Comparison of ENCODE assay signal across 21 cellular contexts in the genomic region with DNA sequence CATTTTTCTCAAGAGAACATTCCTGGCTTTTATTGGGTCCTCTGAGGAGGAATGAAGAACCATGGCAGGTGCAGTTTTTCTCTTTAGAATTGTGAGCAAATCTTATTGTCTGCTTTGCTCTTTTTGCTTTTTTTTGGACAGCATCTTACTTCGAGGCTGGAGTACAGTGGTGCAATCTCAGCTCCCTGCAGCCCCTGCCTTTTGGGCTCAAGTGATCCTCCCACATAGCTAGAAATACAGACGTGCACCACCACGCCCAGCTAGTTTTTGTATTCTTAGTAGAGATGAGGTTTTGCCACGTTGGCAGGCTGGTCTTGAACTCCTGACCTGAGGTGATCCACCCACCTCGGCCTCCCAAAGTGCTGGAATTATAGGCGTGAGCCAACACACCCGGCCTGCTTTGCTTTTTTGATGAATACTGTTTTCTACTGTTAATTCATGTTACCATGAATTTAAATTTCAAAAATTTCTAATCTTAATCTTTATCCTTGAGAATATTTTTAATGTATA.
"Had no signal": no experiment of that assay in that cellular context is flagged by ENCODE, and none has a peak within 500 bp of the region (broad histone marks: within the 10 kb centered on the region; RNA-seq: fewer than 3 reads in every experiment).

No MANE protein-coding gene starts in this region.

- DNase-seq: central memory CD4-positive, alpha-beta T cell; colonic mucosa; effector memory CD4-positive, alpha-beta T cell; immature natural killer cell; islet precursor cell; kidney glomerular epithelial cell; left colon; left ventricle myocardium superior; lower lobe of right lung; naive B cell; small intestine; stimulated activated CD4-positive, alpha-beta T cell treated with anti-CD3 and anti-CD28 coated beads, Interleukin-15, amount 100 ng/mL, for 24 hours; stimulated activated CD4-positive, alpha-beta T cell treated with anti-CD3 and anti-CD28 coated beads, Interleukin-4, amount 100 ng/mL, for 1 hour; stimulated activated naive CD4-positive, alpha-beta T cell treated with Interleukin-2 at 50 U/mL for 16 hours; upper lobe of left lung had no signal

- H3K4me3 ChIP-seq: colonic mucosa, esophagus muscularis mucosa, lower lobe of right lung, stomach, testis, tibial nerve, upper lobe of left lung had no signal

- H3K9ac ChIP-seq: parathyroid adenoma had no signal

- H3K36me3 ChIP-seq: colonic mucosa had no signal

- H3K9me3 ChIP-seq: colonic mucosa, esophagus muscularis mucosa, lower lobe of right lung, neutrophil, stomach, testis, tibial nerve, upper lobe of left lung had no signal

- H3K4me1 ChIP-seq: colonic mucosa, lower lobe of right lung, parathyroid adenoma, upper lobe of left lung had no signal

- H3K27ac ChIP-seq: colonic mucosa, lower lobe of right lung, neutrophil, parathyroid adenoma, stomach, upper lobe of left lung had no signal

- H3K79me2 ChIP-seq: parathyroid adenoma had no signal

- H2AFZ ChIP-seq: parathyroid adenoma had no signal

- H3K27me3 ChIP-seq: colonic mucosa, esophagus muscularis mucosa, neutrophil, stomach, testis, tibial nerve, upper lobe of left lung had no signal
